ENCODE assay signal across 1 cellular context in genomic region chr16:67782567-67783352, GRCh38.
TF ChIP-seq lines count a peak whose summit lies in the region.

No MANE protein-coding gene starts in this region.

TF ChIP-seq in HEK293, 187 proteins besides CTCF, POLR2A, EP300 and RAD21 (continued from another document):
- TF ChIP-seq, protein P1, sequence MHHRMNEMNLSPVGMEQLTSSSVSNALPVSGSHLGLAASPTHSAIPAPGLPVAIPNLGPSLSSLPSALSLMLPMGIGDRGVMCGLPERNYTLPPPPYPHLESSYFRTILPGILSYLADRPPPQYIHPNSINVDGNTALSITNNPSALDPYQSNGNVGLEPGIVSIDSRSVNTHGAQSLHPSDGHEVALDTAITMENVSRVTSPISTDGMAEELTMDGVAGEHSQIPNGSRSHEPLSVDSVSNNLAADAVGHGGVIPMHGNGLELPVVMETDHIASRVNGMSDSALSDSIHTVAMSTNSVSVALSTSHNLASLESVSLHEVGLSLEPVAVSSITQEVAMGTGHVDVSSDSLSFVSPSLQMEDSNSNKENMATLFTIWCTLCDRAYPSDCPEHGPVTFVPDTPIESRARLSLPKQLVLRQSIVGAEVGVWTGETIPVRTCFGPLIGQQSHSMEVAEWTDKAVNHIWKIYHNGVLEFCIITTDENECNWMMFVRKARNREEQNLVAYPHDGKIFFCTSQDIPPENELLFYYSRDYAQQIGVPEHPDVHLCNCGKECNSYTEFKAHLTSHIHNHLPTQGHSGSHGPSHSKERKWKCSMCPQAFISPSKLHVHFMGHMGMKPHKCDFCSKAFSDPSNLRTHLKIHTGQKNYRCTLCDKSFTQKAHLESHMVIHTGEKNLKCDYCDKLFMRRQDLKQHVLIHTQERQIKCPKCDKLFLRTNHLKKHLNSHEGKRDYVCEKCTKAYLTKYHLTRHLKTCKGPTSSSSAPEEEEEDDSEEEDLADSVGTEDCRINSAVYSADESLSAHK (tag by site-specific recombination; IDR thresholded peaks at IDR 0.05) = peak; percentile 93
- TF ChIP-seq ZNF146 (tag by site-specific recombination; IDR thresholded peaks at IDR 0.05) (no peak), ZNF341 (tag by site-specific recombination; IDR thresholded peaks at IDR 0.05; ENCODE audit: low read depth) (no peak), KLF10 (tag by site-specific recombination; IDR thresholded peaks at IDR 0.05) (no peak)
- TF ChIP-seq, protein P2, sequence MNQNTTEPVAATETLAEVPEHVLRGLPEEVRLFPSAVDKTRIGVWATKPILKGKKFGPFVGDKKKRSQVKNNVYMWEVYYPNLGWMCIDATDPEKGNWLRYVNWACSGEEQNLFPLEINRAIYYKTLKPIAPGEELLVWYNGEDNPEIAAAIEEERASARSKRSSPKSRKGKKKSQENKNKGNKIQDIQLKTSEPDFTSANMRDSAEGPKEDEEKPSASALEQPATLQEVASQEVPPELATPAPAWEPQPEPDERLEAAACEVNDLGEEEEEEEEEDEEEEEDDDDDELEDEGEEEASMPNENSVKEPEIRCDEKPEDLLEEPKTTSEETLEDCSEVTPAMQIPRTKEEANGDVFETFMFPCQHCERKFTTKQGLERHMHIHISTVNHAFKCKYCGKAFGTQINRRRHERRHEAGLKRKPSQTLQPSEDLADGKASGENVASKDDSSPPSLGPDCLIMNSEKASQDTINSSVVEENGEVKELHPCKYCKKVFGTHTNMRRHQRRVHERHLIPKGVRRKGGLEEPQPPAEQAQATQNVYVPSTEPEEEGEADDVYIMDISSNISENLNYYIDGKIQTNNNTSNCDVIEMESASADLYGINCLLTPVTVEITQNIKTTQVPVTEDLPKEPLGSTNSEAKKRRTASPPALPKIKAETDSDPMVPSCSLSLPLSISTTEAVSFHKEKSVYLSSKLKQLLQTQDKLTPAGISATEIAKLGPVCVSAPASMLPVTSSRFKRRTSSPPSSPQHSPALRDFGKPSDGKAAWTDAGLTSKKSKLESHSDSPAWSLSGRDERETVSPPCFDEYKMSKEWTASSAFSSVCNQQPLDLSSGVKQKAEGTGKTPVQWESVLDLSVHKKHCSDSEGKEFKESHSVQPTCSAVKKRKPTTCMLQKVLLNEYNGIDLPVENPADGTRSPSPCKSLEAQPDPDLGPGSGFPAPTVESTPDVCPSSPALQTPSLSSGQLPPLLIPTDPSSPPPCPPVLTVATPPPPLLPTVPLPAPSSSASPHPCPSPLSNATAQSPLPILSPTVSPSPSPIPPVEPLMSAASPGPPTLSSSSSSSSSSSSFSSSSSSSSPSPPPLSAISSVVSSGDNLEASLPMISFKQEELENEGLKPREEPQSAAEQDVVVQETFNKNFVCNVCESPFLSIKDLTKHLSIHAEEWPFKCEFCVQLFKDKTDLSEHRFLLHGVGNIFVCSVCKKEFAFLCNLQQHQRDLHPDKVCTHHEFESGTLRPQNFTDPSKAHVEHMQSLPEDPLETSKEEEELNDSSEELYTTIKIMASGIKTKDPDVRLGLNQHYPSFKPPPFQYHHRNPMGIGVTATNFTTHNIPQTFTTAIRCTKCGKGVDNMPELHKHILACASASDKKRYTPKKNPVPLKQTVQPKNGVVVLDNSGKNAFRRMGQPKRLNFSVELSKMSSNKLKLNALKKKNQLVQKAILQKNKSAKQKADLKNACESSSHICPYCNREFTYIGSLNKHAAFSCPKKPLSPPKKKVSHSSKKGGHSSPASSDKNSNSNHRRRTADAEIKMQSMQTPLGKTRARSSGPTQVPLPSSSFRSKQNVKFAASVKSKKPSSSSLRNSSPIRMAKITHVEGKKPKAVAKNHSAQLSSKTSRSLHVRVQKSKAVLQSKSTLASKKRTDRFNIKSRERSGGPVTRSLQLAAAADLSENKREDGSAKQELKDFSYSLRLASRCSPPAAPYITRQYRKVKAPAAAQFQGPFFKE (tag by site-specific recombination; IDR thresholded peaks at IDR 0.05; ENCODE audit: borderline replicate concordance) = no peak
TF ChIP-seq in HEK293: peak in this region for 20.
